In the genomic region with DNA sequence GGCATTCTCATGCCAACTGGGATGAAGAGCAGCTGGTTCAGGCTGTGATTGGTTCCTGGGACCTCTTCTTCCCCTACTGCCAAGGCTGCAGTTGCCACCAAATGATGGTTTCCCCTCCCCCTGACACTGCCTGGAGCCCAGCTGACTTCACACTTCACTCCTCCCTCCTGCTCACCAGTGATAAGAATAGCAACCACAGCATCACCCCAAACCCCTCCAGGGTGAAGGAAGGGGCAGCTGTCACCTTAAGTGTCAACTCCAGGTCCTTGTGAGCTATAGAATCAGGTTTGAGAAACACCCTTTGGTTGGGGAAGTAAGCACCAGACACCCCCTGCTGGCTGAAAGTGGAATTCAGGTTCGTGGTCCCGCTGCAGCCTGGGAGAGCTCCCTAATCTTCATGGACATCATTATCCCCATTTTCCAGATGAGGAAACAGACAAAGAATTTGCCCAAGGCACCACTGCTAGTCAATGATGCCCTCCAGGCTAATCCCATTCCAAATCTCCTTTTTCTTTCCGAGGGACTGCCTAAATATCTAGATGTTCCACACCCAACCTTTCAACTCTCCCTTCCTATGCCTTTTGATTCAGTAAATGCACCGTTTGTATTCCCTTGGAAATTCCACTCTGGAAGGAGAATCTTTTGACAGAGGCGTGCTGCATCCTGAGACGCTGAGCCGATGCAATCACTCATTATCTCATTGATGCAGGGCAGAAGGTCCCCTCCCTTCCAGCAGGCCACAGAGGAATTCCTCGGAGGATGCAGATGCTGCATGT, we compare ENCODE assay signal across 9 cellular contexts. TPM values are rescaled to one million over a fixed set of nuclear protein-coding genes. Genes with fewer than 3 reads are reported as not detected.
DNase-seq lines count a peak whose midpoint lies in the region; ATAC-seq and TF ChIP-seq lines count a peak whose summit lies in the region.
"Had no signal": no experiment of that assay in that cellular context is flagged by ENCODE, and none has a peak within 500 bp of the region (broad histone marks: within the 10 kb centered on the region; RNA-seq: fewer than 3 reads in every experiment).

No MANE protein-coding gene starts in this region.

- DNase-seq in MV-4-11 (lab: John Stamatoyannopoulos, UW) (peak; percentile 32), ecto neural progenitor cell (ENCODE audit: low spot score) (peak; percentile 78), memory B cell (ENCODE audit: low spot score in 2 of 2) (peak; percentile 18 to 42), prostate gland (ENCODE audit: low spot score) (no peak)
- peak; percentile 75 for DNase-seq in activated CD4-positive, alpha-beta T cell treated with anti-CD3 and anti-CD28 coated beads for 36 hours
- DNase-seq in stimulated activated CD8-positive, alpha-beta memory T cell treated with anti-CD3 and anti-CD28 coated beads, Interleukin-7, amount 100 ng/mL, for 1 hour (ENCODE audit: low read depth in 2 of 2), result peak; percentile 4 to 35

- no peaks in the 10 kb centered on the region for H3K9me3 ChIP-seq in prostate gland

- H3K9me3 Mint-ChIP-seq in activated CD4-positive, alpha-beta T cell treated with anti-CD3 and anti-CD28 coated beads for 36 hours (ENCODE audit: low read depth), result no peaks in the 10 kb centered on the region
- no peaks in the 10 kb centered on the region for H3K9me3 Mint-ChIP-seq in memory B cell

- peaks cover 22% of the 10 kb centered on the region for H3K27me3 Mint-ChIP-seq in activated CD4-positive, alpha-beta T cell treated with anti-CD3 and anti-CD28 coated beads for 36 hours
- H3K27me3 Mint-ChIP-seq in memory B cell, result peaks cover 15% of the 10 kb centered on the region

- CTCF ChIA-PET in activated CD4-positive, alpha-beta T cell treated with anti-CD3 and anti-CD28 coated beads for 36 hours (lab: Charles Lee), result interaction anchor here (0.6 to 2.9 kb wide), 29 partner anchors 8 to 564 kb away, joined by 3 to 15 read pairs (median 3); a partner anchor contains a TSS

- H3K36me3 Mint-ChIP-seq in activated CD4-positive, alpha-beta T cell treated with anti-CD3 and anti-CD28 coated beads for 36 hours (ENCODE audit: low read depth), result no peaks in the 10 kb centered on the region
- no peaks in the 10 kb centered on the region for H3K36me3 Mint-ChIP-seq in memory B cell
- H3K36me3 Mint-ChIP-seq: activated naive CD8-positive, alpha-beta T cell had no signal

- intact Hi-C loops in activated CD4-positive, alpha-beta T cell treated with anti-CD3 and anti-CD28 coated beads for 36 hours (cut with DNase I, micrococcal nuclease), result loop anchor here (5.0 to 10.0 kb wide), 2 partner anchors 179 to 526 kb away; no protein-coding TSS in a partner anchor
- intact Hi-C loops in prostate gland (cut with DNase I), result no loop called here

- H3K27me3 ChIP-seq in prostate gland (replicated peaks; ENCODE audit: insufficient read depth), result no peaks in the 10 kb centered on the region

- TF ChIP-seq POLR2A in prostate gland (IDR thresholded peaks at IDR 0.05), result no peak

- POLR2A ChIA-PET in activated CD4-positive, alpha-beta T cell treated with anti-CD3 and anti-CD28 coated beads for 36 hours (lab: Charles Lee), result no interaction called here

- TF ChIP-seq CTCF in GM12873 (IDR thresholded peaks at IDR 0.05; ENCODE audit: insufficient read depth, low read depth, low read length, missing control alignments), result peak; percentile 96
- peak in 2 of 4 experiments; percentile 44 to 53 for TF ChIP-seq CTCF in prostate gland (IDR thresholded peaks at IDR 0.05)

- no peaks in the 10 kb centered on the region for H3K4me1 ChIP-seq in prostate gland (replicated peaks)

- peak; percentile 39 for ATAC-seq in activated CD4-positive, alpha-beta T cell treated with anti-CD3 and anti-CD28 coated beads for 36 hours
- ATAC-seq in memory B cell (ENCODE audit: low read depth) (no peak), HG02938 (IDR thresholded peaks at IDR 0.05; ENCODE audit: unreplicated experiment) (no peak)

- 32% methylated on average over 8 of the region's 8 CpGs for WGBS in prostate gland

- H3K36me3 ChIP-seq in prostate gland, result no peaks in the 10 kb centered on the region

- H3K4me1 Mint-ChIP-seq in activated CD4-positive, alpha-beta T cell treated with anti-CD3 and anti-CD28 coated beads for 36 hours, result no peaks in the 10 kb centered on the region
- peaks cover 4% of the 10 kb centered on the region for H3K4me1 Mint-ChIP-seq in memory B cell

- H3K4me3 Mint-ChIP-seq in activated CD4-positive, alpha-beta T cell treated with anti-CD3 and anti-CD28 coated beads for 36 hours, result no peak overlapping the region
- no peak overlapping the region for H3K4me3 Mint-ChIP-seq in memory B cell
- H3K4me3 Mint-ChIP-seq: activated naive CD8-positive, alpha-beta T cell had no signal

- H3K27ac ChIP-seq in prostate gland, result no peak overlapping the region

- H3K4me3 ChIP-seq in prostate gland, result no peak overlapping the region

- H3K27ac Mint-ChIP-seq in activated CD4-positive, alpha-beta T cell treated with anti-CD3 and anti-CD28 coated beads for 36 hours, result no peak overlapping the region
- H3K27ac Mint-ChIP-seq in memory B cell, result no peak overlapping the region
- H3K27ac Mint-ChIP-seq: activated naive CD8-positive, alpha-beta T cell had no signal

RNA-seq across cellular contexts. Expression of a gene that starts 50.5 kb away (rescaled TPM):
- total RNA-seq in activated CD4-positive, alpha-beta T cell treated with anti-CD3 and anti-CD28 coated beads for 36 hours, result 10 to 100 TPM; 39.1 to 45.3 TPM
- total RNA-seq in prostate gland, result 10 to 100 TPM; 30.3 to 41.3 TPM
